ENCODE assay signal across 14 cellular contexts in the genomic region with DNA sequence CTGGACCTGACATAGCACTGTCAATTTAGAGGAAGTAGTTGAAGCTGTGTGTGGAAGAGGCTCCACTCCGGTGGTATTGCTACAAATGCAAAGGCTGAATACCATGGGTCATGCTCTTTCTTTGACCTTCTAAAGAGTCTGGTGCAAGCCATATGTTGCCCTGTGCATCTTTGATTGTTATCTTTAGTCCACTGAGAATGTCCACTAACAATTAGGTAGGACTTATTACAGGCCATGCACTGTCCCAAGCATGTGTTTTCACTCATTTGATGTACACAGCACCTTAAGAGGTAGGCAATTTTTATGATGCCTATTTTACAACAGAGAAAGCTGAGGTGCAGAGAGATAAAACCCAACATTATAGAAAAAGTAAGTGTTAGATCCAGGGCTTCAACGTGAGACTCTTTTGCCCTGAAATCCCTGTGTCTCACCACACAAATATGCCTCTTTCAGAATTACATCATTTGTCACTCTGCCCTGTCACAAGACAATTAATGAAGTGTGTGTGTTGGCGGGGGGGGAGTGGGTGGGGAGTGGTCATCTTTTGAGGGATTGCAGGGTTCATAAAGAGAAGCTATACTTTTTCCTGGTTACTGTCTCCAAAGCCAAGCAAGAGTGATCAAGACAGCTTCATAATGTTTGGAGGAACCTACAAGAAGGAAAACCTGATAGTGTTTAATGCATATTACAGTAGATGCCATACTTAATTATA.
A peak's percentile ranks its signal among the peaks of the same experiment; 100 is the strongest.
DNase-seq lines count a peak whose midpoint lies in the region; ATAC-seq and TF ChIP-seq lines count a peak whose summit lies in the region.
"Had no signal": no experiment of that assay in that cellular context is flagged by ENCODE, and none has a peak within 500 bp of the region (broad histone marks: within the 10 kb centered on the region; RNA-seq: fewer than 3 reads in every experiment).

No MANE protein-coding gene starts in this region.

- H3K4me3 ChIP-seq in epithelial cell of esophagus (ENCODE audit: low read length) (no peak overlapping the region), mesenchymal stem cell (ENCODE audit: insufficient read depth in 1 of 2, low read depth in 1 of 2, low read length in 2 of 2) (no peak overlapping the region)
- H3K4me3 ChIP-seq: BLaER1 treated with 17β-estradiol and CSF1 and Interleukin-3, amounts not matched to agents 10 nM and 100 nM had no signal

- peak overlapping the region in 1 of 2 experiments; percentile 77 for H3K18ac ChIP-seq in mesenchymal stem cell (ENCODE audit: low read depth in 1 of 2, low read length in 2 of 2)

- H3K27me3 ChIP-seq in mesenchymal stem cell (ENCODE audit: control insufficient read depth in 1 of 2, insufficient read depth in 1 of 2, low read length in 2 of 2): no peaks in the 10 kb centered on the region
- H3K27me3 ChIP-seq: BLaER1 treated with 17β-estradiol and CSF1 and Interleukin-3, amounts not matched to agents 10 nM and 100 nM had no signal

- no peak overlapping the region for H3K4me2 ChIP-seq in mesenchymal stem cell (ENCODE audit: low read length, poor library complexity, severe bottlenecking)

- no peak overlapping the region for H2BK120ac ChIP-seq in mesenchymal stem cell (ENCODE audit: low read depth, low read length)

- H4K91ac ChIP-seq in mesenchymal stem cell (ENCODE audit: low read length): no peak overlapping the region

- H2BK15ac ChIP-seq in mesenchymal stem cell (ENCODE audit: low read depth, poor library complexity, severe bottlenecking): no peak overlapping the region

- no peak for TF ChIP-seq CTCF in epithelial cell of esophagus (IDR thresholded peaks at IDR 0.05; ENCODE audit: insufficient read depth, low read depth, low read length, missing control alignments)

- H3K27ac ChIP-seq in mesenchymal stem cell (ENCODE audit: low read length, poor library complexity, severe bottlenecking): no peak overlapping the region
- no peak overlapping the region for H3K27ac ChIP-seq in caudate nucleus (ENCODE audit: low read depth, low read length)

- H3K79me1 ChIP-seq in mesenchymal stem cell (replicated peaks; ENCODE audit: low read length, poor library complexity, severe bottlenecking): no peaks in the 10 kb centered on the region

- no peak overlapping the region for H2BK5ac ChIP-seq in mesenchymal stem cell (ENCODE audit: low read depth, low read length, poor library complexity, severe bottlenecking)

- H2BK12ac ChIP-seq in mesenchymal stem cell (ENCODE audit: low read length in 2 of 2): peak overlapping the region; percentile 3 to 86

- H3K23ac ChIP-seq in mesenchymal stem cell (ENCODE audit: low read length in 2 of 2): no peak overlapping the region

- H4K8ac ChIP-seq in mesenchymal stem cell (ENCODE audit: low read length): no peak overlapping the region

- 15% methylated on average over 2 of the region's 3 CpGs for WGBS in mesenchymal stem cell

- no peaks in the 10 kb centered on the region for H3K36me3 ChIP-seq in mesenchymal stem cell (ENCODE audit: control insufficient read depth in 1 of 2, insufficient read depth in 2 of 2, low read depth in 1 of 2, low read length in 2 of 2)
- H3K36me3 ChIP-seq: BLaER1 treated with 17β-estradiol and CSF1 and Interleukin-3, amounts not matched to agents 10 nM and 100 nM had no signal

- peak overlapping the region; percentile 43 for H2AK5ac ChIP-seq in mesenchymal stem cell (ENCODE audit: low read length, severe bottlenecking)

- H3K9ac ChIP-seq in mesenchymal stem cell (ENCODE audit: low read length): no peak overlapping the region
- H3K9ac ChIP-seq: BLaER1 treated with 17β-estradiol and CSF1 and Interleukin-3, amounts not matched to agents 10 nM and 100 nM had no signal

- ATAC-seq in GM21723 (IDR thresholded peaks at IDR 0.05; ENCODE audit: unreplicated experiment): no peak
- ATAC-seq: Right ventricle myocardium inferior; stimulated activated effector memory CD8-positive, alpha-beta T cell treated with anti-CD3 and anti-CD28 coated beads, Interleukin-12 subunit alpha, Interleukin-12 subunit beta, amount 100 ng/mL, for 72 hours had no signal

- H2AFZ ChIP-seq in mesenchymal stem cell (ENCODE audit: low read depth, low read length): no peak overlapping the region

- H3K14ac ChIP-seq in mesenchymal stem cell (ENCODE audit: low read length in 2 of 2): no peak overlapping the region

- DNase-seq in COLO829 (ENCODE audit: low spot score): peak; percentile 28
- DNase-seq in NCI-H460 (ENCODE audit: extremely low read depth, low read depth): peak; percentile 60
- peak; percentile 56 for DNase-seq in epithelial cell of esophagus (ENCODE audit: low read depth)
- peak; percentile 63 for DNase-seq in mesenchymal stem cell
- DNase-seq in GDM1 (lab: John Stamatoyannopoulos, UW): no peak
- DNase-seq in activated gamma-delta T cell (lab: John Stamatoyannopoulos, UW): no peak
- no peak for DNase-seq in caudate nucleus (lab: John Stamatoyannopoulos, UW)
- DNase-seq: activated CD8-positive, alpha-beta memory T cell treated with anti-CD3 and anti-CD28 coated beads, Interleukin-2, amount 50 U/mL, for 4 hours; posterior cingulate gyrus; stimulated activated CD4-positive, alpha-beta T cell treated with anti-CD3 and anti-CD28 coated beads, Interleukin-2, amount 100 ng/mL, for 24 hours had no signal

- H3K9me3 ChIP-seq in mesenchymal stem cell (ENCODE audit: control insufficient read depth, low read length): no peaks in the 10 kb centered on the region

- peaks cover 6% of the 10 kb centered on the region for H3K4me1 ChIP-seq in mesenchymal stem cell (ENCODE audit: control insufficient read depth, insufficient read depth, low read depth, low read length)

- no peak overlapping the region for H3K4ac ChIP-seq in mesenchymal stem cell (ENCODE audit: low read depth in 1 of 2, low read length in 2 of 2)

Comparison
In these comparisons a context has a peak if more than half of its experiments do, and no peak if none do; other contexts are left out.
1. DNase-seq: peak in COLO829 (single experiment), NCI-H460 (single experiment), epithelial cell of esophagus (single experiment) and mesenchymal stem cell (single experiment); none in GDM1 (single experiment), activated gamma-delta T cell (single experiment) and caudate nucleus (0 of 61).